ENCODE assay signal across 8 cellular contexts in the genomic region with DNA sequence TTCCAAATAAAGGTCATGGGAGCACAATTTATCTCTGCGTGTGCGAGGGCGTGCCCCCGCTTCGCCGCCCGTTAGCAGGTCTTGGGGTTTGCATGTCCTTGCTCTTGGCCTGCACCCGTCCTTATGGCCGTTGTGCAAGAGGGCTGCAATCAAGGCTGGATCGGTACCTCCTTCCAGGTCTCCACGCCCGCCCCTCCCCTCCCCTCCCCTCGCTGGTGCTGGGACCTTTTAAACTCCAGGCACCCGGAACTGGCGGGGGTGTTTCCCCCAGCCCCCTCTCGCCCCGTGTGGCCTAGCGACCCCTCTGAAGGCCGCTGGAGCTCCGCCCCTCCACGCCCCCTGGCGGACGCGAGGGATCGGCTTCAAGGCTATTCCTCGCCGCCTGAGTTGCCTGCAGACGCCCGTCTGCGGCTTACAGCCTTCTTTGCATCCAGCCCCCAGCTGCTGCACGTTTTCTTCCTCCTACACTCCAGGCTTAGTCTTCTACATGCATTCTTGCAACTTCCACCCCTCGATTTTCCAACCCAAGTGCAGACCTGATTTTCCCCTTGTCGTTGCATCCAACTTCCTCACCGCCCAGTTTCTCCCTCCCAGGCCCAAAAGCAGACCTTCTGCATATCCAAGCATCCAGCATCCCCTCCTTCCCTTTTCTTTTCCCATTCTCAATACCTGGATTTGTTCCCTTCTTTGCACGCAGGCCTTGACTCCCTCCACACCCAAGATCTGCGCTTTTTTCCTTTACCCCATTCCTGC. TPM values are rescaled to one million over a fixed set of nuclear protein-coding genes. Genes with fewer than 3 reads are reported as not detected.
DNase-seq lines count a peak whose midpoint lies in the region; TF ChIP-seq lines count a peak whose summit lies in the region.

No MANE protein-coding gene starts in this region.

- H3K9me3 ChIP-seq in GM23248 (ENCODE audit: low read depth) (no peaks in the 10 kb centered on the region), KOPT-K1 (ENCODE audit: insufficient read depth, low read length, poor library complexity, severe bottlenecking) (no peaks in the 10 kb centered on the region), osteoblast (ENCODE audit: low read depth, low read length) (no peaks in the 10 kb centered on the region), testis (no peaks in the 10 kb centered on the region)

- H3K9ac ChIP-seq in GM23248 = peak overlapping the region; percentile 74

- TF ChIP-seq POLR2A in testis (IDR thresholded peaks at IDR 0.05) = no peak

- peak overlapping the region; percentile 98 for H2AFZ ChIP-seq in GM23248
- H2AFZ ChIP-seq in osteoblast (ENCODE audit: low read length) = peak overlapping the region; percentile 92

- TF ChIP-seq CTCF in osteoblast (IDR thresholded peaks at IDR 0.05; ENCODE audit: extremely low read depth, low read depth, low read length) (peak; percentile 73), testis (IDR thresholded peaks at IDR 0.05) (peak; percentile 50 to 76 (median 64))

- intact Hi-C loops in testis (cut with DNase I; ENCODE audit: low total_unique reads) = no loop called here

- peak overlapping the region; percentile 97 for H3K4me3 ChIP-seq in GM23248
- H3K4me3 ChIP-seq in osteoblast (ENCODE audit: insufficient read depth, low read length) = peak overlapping the region; percentile 89
- peak overlapping the region; percentile 70 to 72 for H3K4me3 ChIP-seq in testis

- H3K9me2 ChIP-seq in GM23248 (ENCODE audit: insufficient read depth) = no peaks in the 10 kb centered on the region

- H3K4me1 Mint-ChIP-seq in activated naive CD4-positive, alpha-beta T cell treated with anti-CD3 and anti-CD28 coated beads, Interleukin-2, amount 10 ng/mL, durations not matched to agents 7 days and 5 days = peaks cover 32% of the 10 kb centered on the region

- H3K4me2 ChIP-seq in GM23248 (ENCODE audit: unreplicated experiment) (peak overlapping the region; percentile 98), osteoblast (ENCODE audit: insufficient read depth, low read length) (peak overlapping the region; percentile 91)

- H4K20me1 ChIP-seq in GM23248 (ENCODE audit: insufficient read depth) (no peaks in the 10 kb centered on the region), osteoblast (ENCODE audit: insufficient read depth, low read length) (no peaks in the 10 kb centered on the region)

- H3K79me2 ChIP-seq in GM23248 (ENCODE audit: insufficient read depth) (no peaks in the 10 kb centered on the region), osteoblast (ENCODE audit: insufficient read depth, low read length) (no peaks in the 10 kb centered on the region)

- in situ Hi-C loops in GM23248 (cut with MboI) = no loop called here

- peaks cover 5% of the 10 kb centered on the region for H3K27me3 Mint-ChIP-seq in activated naive CD4-positive, alpha-beta T cell treated with anti-CD3 and anti-CD28 coated beads, Interleukin-2, amount 10 ng/mL, durations not matched to agents 7 days and 5 days

- CTCF ChIA-PET in activated naive CD4-positive, alpha-beta T cell treated with anti-CD3 and anti-CD28 coated beads, Interleukin-2, amount 10 ng/mL, durations not matched to agents 7 days and 5 days (lab: Charles Lee) = interaction anchor here (0.6 to 5.0 kb wide), 11 partner anchors 8 to 617 kb away, joined by 3 to 26 read pairs (median 3); partner anchors contain the start of gene PIKFYVE

- DNase-seq in ELR (ENCODE audit: low read depth) = peak; percentile 81
- peak; percentile 93 for DNase-seq in GM23248
- DNase-seq in SIG-M5 treated with dmso at 0.1 percent for 504 hours (lab: John Stamatoyannopoulos, UW; ENCODE audit: unreplicated experiment) = peak; percentile 97
- peak; percentile 89 for DNase-seq in activated naive CD4-positive, alpha-beta T cell treated with anti-CD3 and anti-CD28 coated beads, Interleukin-2, amount 10 ng/mL, durations not matched to agents 7 days and 5 days
- peak; percentile 87 for DNase-seq in globus pallidus (ENCODE audit: low spot score)
- peak; percentile 88 for DNase-seq in osteoblast (ENCODE audit: insufficient read length, low spot score, missing footprints)
- DNase-seq in testis = peak; percentile 86

- H3K36me3 ChIP-seq in GM23248 (ENCODE audit: low read depth) = no peaks in the 10 kb centered on the region
- H3K36me3 ChIP-seq in KOPT-K1 (ENCODE audit: insufficient read depth, low read length) = peaks cover 44% of the 10 kb centered on the region
- H3K36me3 ChIP-seq in osteoblast (ENCODE audit: insufficient read depth, low read length) = no peaks in the 10 kb centered on the region
- no peaks in the 10 kb centered on the region for H3K36me3 ChIP-seq in testis (ENCODE audit: low read depth, missing control alignments)

- WGBS in GM23248 (ENCODE audit: low coverage in 1 of 2, low lambda C conversion rate in 2 of 2, missing lambda C conversion rate in 2 of 2), 2 experiments = 0 to 1% methylated on average over 25 to 27 of the region's 36 CpGs
- WGBS in testis, 2 donors = 0 to 1% methylated on average over 34 to 36 of the region's 36 CpGs

- no peaks in the 10 kb centered on the region for H3K9me3 Mint-ChIP-seq in activated naive CD4-positive, alpha-beta T cell treated with anti-CD3 and anti-CD28 coated beads, Interleukin-2, amount 10 ng/mL, durations not matched to agents 7 days and 5 days

- H3K4me3 Mint-ChIP-seq in activated naive CD4-positive, alpha-beta T cell treated with anti-CD3 and anti-CD28 coated beads, Interleukin-2, amount 10 ng/mL, durations not matched to agents 7 days and 5 days = peak overlapping the region; percentile 87

- H3K27me3 ChIP-seq in GM23248 (replicated peaks; ENCODE audit: insufficient read depth) (no peaks in the 10 kb centered on the region), osteoblast (ENCODE audit: insufficient read depth, low read length) (no peaks in the 10 kb centered on the region), testis (no peaks in the 10 kb centered on the region)

- peaks cover 16% of the 10 kb centered on the region for H3F3A ChIP-seq in GM23248 (ENCODE audit: insufficient read depth)

- peaks cover 23% of the 10 kb centered on the region for H3K36me3 Mint-ChIP-seq in activated naive CD4-positive, alpha-beta T cell treated with anti-CD3 and anti-CD28 coated beads, Interleukin-2, amount 10 ng/mL, durations not matched to agents 7 days and 5 days

- peak overlapping the region; percentile 65 for H3K27ac Mint-ChIP-seq in activated naive CD4-positive, alpha-beta T cell treated with anti-CD3 and anti-CD28 coated beads, Interleukin-2, amount 10 ng/mL, durations not matched to agents 7 days and 5 days

- peak overlapping the region; percentile 59 for H3K27ac ChIP-seq in GM23248
- peak overlapping the region; percentile 64 for H3K27ac ChIP-seq in KOPT-K1 (ENCODE audit: low read depth, low read length, poor library complexity, severe bottlenecking)
- peak overlapping the region; percentile 42 for H3K27ac ChIP-seq in osteoblast (ENCODE audit: low read depth, low read length)
- peak overlapping the region; percentile 48 to 73 for H3K27ac ChIP-seq in testis

- peaks cover 17% of the 10 kb centered on the region for H3K4me1 ChIP-seq in GM23248 (ENCODE audit: insufficient read depth)
- peaks cover 26% of the 10 kb centered on the region for H3K4me1 ChIP-seq in osteoblast (ENCODE audit: insufficient read depth, low read length)
- peaks cover 24% of the 10 kb centered on the region for H3K4me1 ChIP-seq in testis

RNA-seq across cellular contexts. Expression of gene IDH1, which starts 0.6 kb away (rescaled TPM):
- 53.6 and 63.7 TPM in 2 replicates for total RNA-seq in GM23248 (2014; rRNA removed; shearing (Covaris generic))
- 53.1 and 53.5 TPM in 2 replicates for polyA plus RNA-seq in GM23248 (2016; fragmentation: Nextera tagmentation; extraction: Ambion mirVana)
- 181 and 226 TPM in 2 replicates for total RNA-seq in osteoblast
- total RNA-seq in testis = 100 to 1,000 TPM in 1 of 2 donors, 10 to 100 TPM in 1; 80.0 to 120 TPM
- polyA plus RNA-seq in testis (ENCODE audit: insufficient read depth, low read depth, low replicate concordance) = 93.4 TPM

RNA-seq across cellular contexts. Expression of gene PIKFYVE, which starts 11.8 kb away (rescaled TPM):
- total RNA-seq in GM23248 (2014; rRNA removed; shearing (Covaris generic)) = 19.7 and 25.4 TPM in 2 replicates
- polyA plus RNA-seq in GM23248 (2016; fragmentation: Nextera tagmentation; extraction: Ambion mirVana) = 4.2 and 4.8 TPM in 2 replicates
- total RNA-seq in osteoblast = 52.7 and 57.9 TPM in 2 replicates
- 10 to 100 TPM; 50.0 to 55.0 TPM for total RNA-seq in testis
- polyA plus RNA-seq in testis (ENCODE audit: insufficient read depth, low read depth, low replicate concordance) = 29.0 TPM

Comparison
In these comparisons a context has a peak if more than half of its experiments do, and no peak if none do; other contexts are left out.
1. Peak in every context shown above with its lines: DNase-seq, H3K4me3 ChIP-seq and H3K27ac ChIP-seq.